14 cellular contexts compared by ENCODE assay signal in the genomic region with DNA sequence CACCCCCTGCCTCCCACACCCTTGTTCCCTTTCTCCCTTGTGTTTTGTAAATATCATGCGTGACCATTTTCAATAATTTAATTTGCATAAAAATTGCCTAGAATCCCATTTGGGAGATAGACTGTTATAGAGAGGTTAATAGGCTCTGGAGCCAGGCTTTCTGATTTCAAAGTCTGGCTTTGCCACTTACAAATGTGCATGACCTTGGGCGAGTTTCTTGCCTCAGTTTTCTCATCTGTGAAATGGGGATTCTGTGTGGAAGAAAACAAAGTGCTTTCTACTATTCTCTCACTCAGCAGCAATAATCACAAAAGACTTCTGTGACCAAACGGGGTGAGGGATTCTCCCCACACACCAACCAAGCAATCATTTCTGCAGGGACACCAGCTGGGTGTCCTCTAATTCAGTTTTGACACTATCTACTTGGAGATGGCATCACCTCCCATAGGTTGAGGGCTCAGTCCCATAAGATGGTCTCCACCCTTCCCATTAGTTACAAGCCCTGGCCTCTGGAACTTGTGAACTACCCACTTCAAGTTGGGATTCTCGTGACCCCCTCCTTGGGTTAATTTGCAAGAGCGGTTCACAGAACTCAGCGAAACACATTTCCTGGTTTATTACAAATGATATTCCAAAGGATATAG. TPM values are rescaled to one million over a fixed set of nuclear protein-coding genes. Genes with fewer than 3 reads are reported as not detected.
DNase-seq lines count a peak whose midpoint lies in the region; TF ChIP-seq lines count a peak whose summit lies in the region.
"Had no signal": no experiment of that assay in that cellular context is flagged by ENCODE, and none has a peak within 500 bp of the region (broad histone marks: within the 10 kb centered on the region; RNA-seq: fewer than 3 reads in every experiment).

No MANE protein-coding gene starts in this region.

- H3K4me2 ChIP-seq in PC-9: peak overlapping the region; percentile 58

- no peak overlapping the region for H2AFZ ChIP-seq in PC-9

- no TSS peak for BruUV-seq in PC-9 (replicated peaks; lab: Mats Ljungman, UMichigan)

- H3K9me3 ChIP-seq in PC-9 (ENCODE audit: insufficient read depth, low read depth) (peaks cover 5% of the 10 kb centered on the region), muscle layer of colon (ENCODE audit: low read length) (no peaks in the 10 kb centered on the region)

- peaks cover 1% of the 10 kb centered on the region; the same call in 1 of the 2 replicates for H3K79me2 ChIP-seq in PC-9 (ENCODE audit: low read depth)

- H3K27ac ChIP-seq in PC-9 (peak overlapping the region; percentile 84), coronary artery (peak overlapping the region; percentile 81 to 98), muscle layer of colon (ENCODE audit: low read depth, low read length) (peak overlapping the region; percentile 57), temporal lobe (ENCODE audit: low read depth, low read length) (peak overlapping the region; percentile 94)

- H3F3A ChIP-seq in PC-9 (ENCODE audit: insufficient read depth, low read depth): peaks cover 42% of the 10 kb centered on the region

- H3K4me3 ChIP-seq in PC-9 (no peak overlapping the region), coronary artery (peak overlapping the region; percentile 26), muscle layer of colon (ENCODE audit: low read depth in 1 of 2, low read length in 2 of 2) (peak overlapping the region in 1 of 2 donors; percentile 23)
- H3K4me3 ChIP-seq: GM12878 had no signal

- no peak overlapping the region for H3K9ac ChIP-seq in muscle layer of colon (ENCODE audit: low read length)

- H3K4me1 ChIP-seq in PC-9 (replicated peaks; ENCODE audit: insufficient read depth) (peaks cover 66% of the 10 kb centered on the region), muscle layer of colon (ENCODE audit: insufficient read depth, low read length) (peaks cover 47% of the 10 kb centered on the region)

- CTCF ChIA-PET in PC-9 (lab: Charles Lee): no interaction called here

- POLR2A ChIA-PET in PC-9 (lab: Charles Lee; ENCODE audit: unreplicated experiment): interaction anchor here (0.6 kb wide), 1 partner anchor 38 kb away, joined by 4 read pairs; no protein-coding TSS in a partner anchor

- TF ChIP-seq CTCF in PC-9 (conservative IDR thresholded peaks at IDR 0.05) (no peak), coronary artery (IDR thresholded peaks at IDR 0.05) (no peak)

- H3K27me3 ChIP-seq in PC-9 (ENCODE audit: insufficient read depth, low read depth) (no peaks in the 10 kb centered on the region), muscle layer of colon (ENCODE audit: control insufficient read depth in 1 of 2, insufficient read depth in 2 of 2, low read length in 2 of 2) (no peaks in the 10 kb centered on the region)

- H4K20me1 ChIP-seq in PC-9 (ENCODE audit: insufficient read depth): no peaks in the 10 kb centered on the region

- DNase-seq in PC-9 (no peak), coronary artery (ENCODE audit: low spot score) (peak; percentile 52), DMS79 (lab: John Stamatoyannopoulos, UW) (no peak), NCI-H2171 treated with DMSO at 0.1 percent for 48 hours (lab: John Stamatoyannopoulos, UW) (no peak), NOMO-1 treated with dmso at 0.1 percent for 144 hours (lab: John Stamatoyannopoulos, UW; ENCODE audit: unreplicated experiment) (no peak), NCI-H1436 treated with DMSO at 0.1 percent for 48 hours (lab: John Stamatoyannopoulos, UW) (no peak)
- DNase-seq: activated T-cell treated with anti-CD3 and anti-CD28 coated beads, Interleukin-2, amount 50 U/mL, for 24 hours; effector CD4-positive, alpha-beta T cell; NCI-H1092 treated with DMSO at 0.1 percent for 48 hours; NCI-H345; OCI-M1 had no signal

- 0 out of 2 replicates have a peak, but pooled peaks cover 5% of the 10 kb centered on the region for H3K36me3 ChIP-seq in PC-9 (ENCODE audit: low read depth)
- H3K36me3 ChIP-seq in muscle layer of colon (ENCODE audit: insufficient read depth, low read length): peaks cover 6% of the 10 kb centered on the region

- no peaks in the 10 kb centered on the region for H3K9me2 ChIP-seq in PC-9 (ENCODE audit: insufficient read depth)

- intact Hi-C loops in PC-9 (cut with micrococcal nuclease; ENCODE audit: unreplicated experiment): no loop called here

RNA-seq across cellular contexts. Expression of a gene that starts 3.5 kb away (rescaled TPM):
- total RNA-seq in PC-9 (2021) (22.4 and 29.9 TPM in 2 replicates), temporal lobe (34.4 TPM)

RNA-seq across cellular contexts. Expression of a gene that starts 18.6 kb away (rescaled TPM):
- 13.2 and 15.1 TPM in 2 replicates for total RNA-seq in PC-9 (2021)
- 3.4 TPM for total RNA-seq in temporal lobe

RNA-seq across cellular contexts. Expression of a gene that starts 37.6 kb away (rescaled TPM):
- total RNA-seq in PC-9 (2021) (6.5 and 7.6 TPM in 2 replicates), temporal lobe (12.0 TPM)
